1 cellular context compared by ENCODE assay signal in the genomic region with DNA sequence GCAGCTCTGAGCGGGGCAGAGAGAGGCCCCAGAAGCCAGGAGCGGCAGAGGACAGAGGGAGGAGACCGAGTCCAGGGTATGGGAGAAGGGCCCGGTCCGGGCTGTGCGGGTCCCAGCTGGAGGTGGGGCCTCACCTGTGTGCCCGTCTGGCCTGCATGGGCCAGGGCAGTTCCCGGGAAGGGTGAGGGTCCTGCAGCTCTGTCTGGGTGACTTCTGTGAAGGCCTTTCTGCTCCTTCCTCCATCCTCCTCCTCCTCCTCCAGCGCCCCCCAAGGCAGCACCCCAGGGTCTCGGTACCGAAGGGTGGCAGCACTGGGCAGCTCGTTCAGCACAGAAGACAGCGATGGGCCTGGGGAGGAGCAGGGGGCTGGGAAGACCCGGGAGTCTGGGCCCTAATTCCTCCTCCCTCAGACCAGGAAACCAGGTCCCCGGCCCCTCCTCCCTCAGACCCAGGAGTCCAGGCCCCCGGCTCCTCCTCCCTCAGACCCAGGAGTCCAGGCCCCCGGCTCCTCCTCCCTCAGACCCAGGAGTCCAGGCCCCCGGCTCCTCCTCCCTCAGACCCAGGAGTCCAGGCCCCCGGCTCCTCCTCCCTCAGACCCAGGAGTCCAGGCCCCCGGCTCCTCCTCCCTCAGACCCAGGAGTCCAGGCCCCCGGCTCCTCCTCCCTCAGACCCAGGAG. TPM values are rescaled to one million over a fixed set of nuclear protein-coding genes. Genes with fewer than 3 reads are reported as not detected.
"Had no signal": no experiment of that assay in that cellular context is flagged by ENCODE, and none has a peak within 500 bp of the region (broad histone marks: within the 10 kb centered on the region; RNA-seq: fewer than 3 reads in every experiment).

No MANE protein-coding gene starts in this region.

RNA-seq across cellular contexts. Expression of gene TMC4, which starts 1.1 kb away (rescaled TPM):
- total RNA-seq: SK-MEL-5 had no signal
